8 cellular contexts compared by ENCODE assay signal in genomic region chr11:115503886-115504278, GRCh38. TPM values are rescaled to one million over a fixed set of nuclear protein-coding genes. Genes with fewer than 3 reads are reported as not detected.
DNase-seq lines count a peak whose midpoint lies in the region; ATAC-seq lines count a peak whose summit lies in the region.

No MANE protein-coding gene starts in this region.

- H3K27me3 Mint-ChIP-seq in activated naive CD4-positive, alpha-beta T cell treated with anti-CD3 and anti-CD28 coated beads for 36 hours (ENCODE audit: low read depth) = peaks cover 31% of the 10 kb centered on the region
- peaks cover 20% of the 10 kb centered on the region for H3K27me3 Mint-ChIP-seq in activated CD8-positive, alpha-beta T cell treated with anti-CD3 and anti-CD28 coated beads, Interleukin-2, amount 10 ng/mL, durations not matched to agents 7 days and 5 days (ENCODE audit: low read depth)
- H3K27me3 Mint-ChIP-seq in stimulated activated naive CD8-positive, alpha-beta T cell treated with anti-CD3 and anti-CD28 coated beads, Interleukin-15, amount 100 ng/mL, for 72 hours = peaks cover 45% of the 10 kb centered on the region

- DNase-seq in activated naive CD4-positive, alpha-beta T cell treated with anti-CD3 and anti-CD28 coated beads for 36 hours = no peak
- no peak for DNase-seq in activated naive CD4-positive, alpha-beta T cell treated with Interleukin-2 at 50 U/mL for 16 hours
- DNase-seq in activated CD8-positive, alpha-beta T cell treated with anti-CD3 and anti-CD28 coated beads, Interleukin-2, amount 10 ng/mL, durations not matched to agents 7 days and 5 days = no peak
- no peak for DNase-seq in iPS DF 6.9 (ENCODE audit: low read depth, low spot score)
- no peak for DNase-seq in stimulated activated naive CD8-positive, alpha-beta T cell treated with anti-CD3 and anti-CD28 coated beads, Interleukin-15, amount 100 ng/mL, for 72 hours
- DNase-seq in GM19240 (ENCODE audit: insufficient read length, low spot score) = no peak
- no peak for DNase-seq in RPMI8226
- no peak for DNase-seq in NCI-H774 (lab: John Stamatoyannopoulos, UW)

- no peaks in the 10 kb centered on the region for H3K36me3 Mint-ChIP-seq in activated naive CD4-positive, alpha-beta T cell treated with anti-CD3 and anti-CD28 coated beads for 36 hours (ENCODE audit: low read depth)
- peaks cover 2% of the 10 kb centered on the region for H3K36me3 Mint-ChIP-seq in activated CD8-positive, alpha-beta T cell treated with anti-CD3 and anti-CD28 coated beads, Interleukin-2, amount 10 ng/mL, durations not matched to agents 7 days and 5 days (ENCODE audit: low read depth)

- no peaks in the 10 kb centered on the region for H3K9me3 ChIP-seq in iPS DF 6.9 (ENCODE audit: control insufficient read depth, insufficient read depth, low read length)

- H3K4me1 Mint-ChIP-seq in activated naive CD4-positive, alpha-beta T cell treated with anti-CD3 and anti-CD28 coated beads for 36 hours (ENCODE audit: low read depth) = peaks cover 11% of the 10 kb centered on the region
- peaks cover 4% of the 10 kb centered on the region for H3K4me1 Mint-ChIP-seq in activated CD8-positive, alpha-beta T cell treated with anti-CD3 and anti-CD28 coated beads, Interleukin-2, amount 10 ng/mL, durations not matched to agents 7 days and 5 days (ENCODE audit: low read depth)
- peaks cover 20% of the 10 kb centered on the region for H3K4me1 Mint-ChIP-seq in stimulated activated naive CD8-positive, alpha-beta T cell treated with anti-CD3 and anti-CD28 coated beads, Interleukin-15, amount 100 ng/mL, for 72 hours

- no peaks in the 10 kb centered on the region for H3K36me3 ChIP-seq in iPS DF 6.9 (ENCODE audit: control insufficient read depth, insufficient read depth, low read length)

- intact Hi-C loops in activated naive CD4-positive, alpha-beta T cell treated with anti-CD3 and anti-CD28 coated beads for 36 hours (cut with micrococcal nuclease) = loop anchor here (5.0 kb wide), 2 partner anchors 167 to 423 kb away; no protein-coding TSS in a partner anchor

- peaks cover 2% of the 10 kb centered on the region for H3K9me3 Mint-ChIP-seq in activated naive CD4-positive, alpha-beta T cell treated with anti-CD3 and anti-CD28 coated beads for 36 hours
- no peaks in the 10 kb centered on the region for H3K9me3 Mint-ChIP-seq in activated CD8-positive, alpha-beta T cell treated with anti-CD3 and anti-CD28 coated beads, Interleukin-2, amount 10 ng/mL, durations not matched to agents 7 days and 5 days (ENCODE audit: insufficient read depth)
- no peaks in the 10 kb centered on the region for H3K9me3 Mint-ChIP-seq in stimulated activated naive CD8-positive, alpha-beta T cell treated with anti-CD3 and anti-CD28 coated beads, Interleukin-15, amount 100 ng/mL, for 72 hours

- CTCF ChIA-PET in activated naive CD4-positive, alpha-beta T cell treated with anti-CD3 and anti-CD28 coated beads for 36 hours (lab: Charles Lee) = no interaction called here
- CTCF ChIA-PET in activated CD8-positive, alpha-beta T cell treated with anti-CD3 and anti-CD28 coated beads, Interleukin-2, amount 10 ng/mL, durations not matched to agents 7 days and 5 days (lab: Charles Lee) = no interaction called here

- no CpG with 5 or more reads among the region's 15 CpGs for WGBS in iPS DF 6.9 (ENCODE audit: insufficient coverage, insufficient read length)

- POLR2A ChIA-PET in activated CD8-positive, alpha-beta T cell treated with anti-CD3 and anti-CD28 coated beads, Interleukin-2, amount 10 ng/mL, durations not matched to agents 7 days and 5 days (lab: Charles Lee) = interaction anchor here (0.6 kb wide), 1 partner anchor 686 kb away, joined by 3 read pairs; no protein-coding TSS in a partner anchor

- peaks cover 3% of the 10 kb centered on the region; the same call in 1 of the 2 replicates for H3K4me1 ChIP-seq in iPS DF 6.9 (ENCODE audit: control insufficient read depth, insufficient read depth, low read length)

- H3K27me3 ChIP-seq in iPS DF 6.9 (ENCODE audit: control insufficient read depth, insufficient read depth, low read length) = peaks cover 22% of the 10 kb centered on the region; the same call in 1 of the 2 replicates

- peak overlapping the region; percentile 68; the same call in 1 of the 2 replicates for H3K4me3 ChIP-seq in iPS DF 6.9 (ENCODE audit: low read length)

- H3K27ac Mint-ChIP-seq in activated naive CD4-positive, alpha-beta T cell treated with anti-CD3 and anti-CD28 coated beads for 36 hours = no peak overlapping the region
- H3K27ac Mint-ChIP-seq in activated CD8-positive, alpha-beta T cell treated with anti-CD3 and anti-CD28 coated beads, Interleukin-2, amount 10 ng/mL, durations not matched to agents 7 days and 5 days = no peak overlapping the region
- peak overlapping the region in 1 of 2 donors; percentile 27 for H3K27ac Mint-ChIP-seq in stimulated activated naive CD8-positive, alpha-beta T cell treated with anti-CD3 and anti-CD28 coated beads, Interleukin-15, amount 100 ng/mL, for 72 hours

- H3K4me3 Mint-ChIP-seq in activated naive CD4-positive, alpha-beta T cell treated with anti-CD3 and anti-CD28 coated beads for 36 hours = peak overlapping the region; percentile 57
- peak overlapping the region; percentile 15 for H3K4me3 Mint-ChIP-seq in activated CD8-positive, alpha-beta T cell treated with anti-CD3 and anti-CD28 coated beads, Interleukin-2, amount 10 ng/mL, durations not matched to agents 7 days and 5 days
- peak overlapping the region; percentile 44 to 70 for H3K4me3 Mint-ChIP-seq in stimulated activated naive CD8-positive, alpha-beta T cell treated with anti-CD3 and anti-CD28 coated beads, Interleukin-15, amount 100 ng/mL, for 72 hours

- no peak overlapping the region for H3K27ac ChIP-seq in iPS DF 6.9 (ENCODE audit: low read length)

- peak; percentile 31 for ATAC-seq in activated CD8-positive, alpha-beta T cell treated with anti-CD3 and anti-CD28 coated beads, Interleukin-2, amount 10 ng/mL, durations not matched to agents 7 days and 5 days
- peak; percentile 36 for ATAC-seq in stimulated activated naive CD8-positive, alpha-beta T cell treated with anti-CD3 and anti-CD28 coated beads, Interleukin-15, amount 100 ng/mL, for 72 hours

RNA-seq across cellular contexts. Expression of gene CADM1, which starts 0.3 kb away (rescaled TPM):
- under 1 TPM in 1 of 2 experiments, not detected in 1; 0.24 TPM for total RNA-seq in activated naive CD4-positive, alpha-beta T cell treated with anti-CD3 and anti-CD28 coated beads for 36 hours
- under 1 TPM; 0.31 to 0.74 TPM for total RNA-seq in activated CD8-positive, alpha-beta T cell treated with anti-CD3 and anti-CD28 coated beads, Interleukin-2, amount 10 ng/mL, durations not matched to agents 7 days and 5 days
